Comparison of ENCODE assay signal across 8 cellular contexts in the genomic region with DNA sequence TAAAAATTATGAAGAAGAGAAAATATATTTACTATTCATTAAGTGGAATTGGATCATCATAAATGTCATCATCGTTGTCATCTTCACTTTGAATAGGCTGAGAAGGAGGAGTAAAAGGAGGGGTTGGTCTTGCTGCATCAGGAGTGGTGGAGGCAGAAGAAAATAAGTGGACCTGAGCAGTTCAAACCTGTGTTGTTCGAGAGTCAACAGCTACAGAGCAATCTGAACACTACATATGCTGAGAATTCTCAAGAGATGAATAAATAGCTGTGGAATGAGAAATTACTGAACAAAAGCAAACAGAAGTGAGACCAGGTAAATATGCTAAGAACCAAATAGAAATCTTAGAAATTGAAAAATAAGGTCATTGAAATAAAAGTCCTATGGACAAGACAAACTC. TPM values are rescaled to one million over a fixed set of nuclear protein-coding genes. Genes with fewer than 3 reads are reported as not detected.
"Had no signal": no experiment of that assay in that cellular context is flagged by ENCODE, and none has a peak within 500 bp of the region (broad histone marks: within the 10 kb centered on the region; RNA-seq: fewer than 3 reads in every experiment).

No MANE protein-coding gene starts in this region.

- H3K27ac ChIP-seq: GM23248 had no signal

- ATAC-seq: K562 had no signal

- H3K4me3 ChIP-seq: GM23248, K562 had no signal

- DNase-seq: GM23248, GOT3, H9, HCEC 1CT, IMR-90 had no signal

- H2AFZ ChIP-seq: GM23248 had no signal

RNA-seq across cellular contexts. Expression of gene CCK, which starts 32.3 kb away (rescaled TPM):
- total RNA-seq: H4, HT-29, IMR-90, K562 had no signal
